Comparison of ENCODE assay signal across 1 cellular context in the genomic region with DNA sequence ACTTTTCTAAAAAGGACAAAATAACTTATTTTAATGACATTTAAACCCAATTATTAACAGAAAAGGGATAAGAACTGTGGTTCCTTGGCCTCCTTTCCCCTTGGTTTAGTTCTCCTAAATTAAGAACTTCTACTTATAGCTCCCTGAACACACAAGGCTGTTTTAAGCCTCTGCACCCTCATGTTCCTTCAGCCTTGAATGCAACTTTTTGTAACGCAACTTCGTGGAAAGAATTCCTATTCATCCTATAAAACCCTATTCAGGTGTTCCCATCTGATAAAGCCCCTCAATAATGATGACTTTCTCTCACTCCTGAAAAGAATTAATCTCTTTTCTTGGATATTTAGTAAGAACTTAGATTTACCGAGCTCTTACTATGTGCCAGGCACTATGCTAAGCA.
TF ChIP-seq lines count a peak whose summit lies in the region.

No MANE protein-coding gene starts in this region.

TF ChIP-seq in SK-N-SH, 30 proteins besides CTCF, POLR2A, EP300 and RAD21 (continued from another document):
- TF ChIP-seq CHD2 (IDR thresholded peaks at IDR 0.05; ENCODE audit: low read length, partially characterized antibody) (no peak), JUND (IDR thresholded peaks at IDR 0.05) (no peak), FOSL2 (IDR thresholded peaks at IDR 0.05; ENCODE audit: borderline replicate concordance, low read depth) (no peak), FOXM1 (IDR thresholded peaks at IDR 0.05; ENCODE audit: low read depth) (no peak)
TF ChIP-seq in SK-N-SH: peak in this region for 0.
